18 cellular contexts compared by ENCODE assay signal in the genomic region with DNA sequence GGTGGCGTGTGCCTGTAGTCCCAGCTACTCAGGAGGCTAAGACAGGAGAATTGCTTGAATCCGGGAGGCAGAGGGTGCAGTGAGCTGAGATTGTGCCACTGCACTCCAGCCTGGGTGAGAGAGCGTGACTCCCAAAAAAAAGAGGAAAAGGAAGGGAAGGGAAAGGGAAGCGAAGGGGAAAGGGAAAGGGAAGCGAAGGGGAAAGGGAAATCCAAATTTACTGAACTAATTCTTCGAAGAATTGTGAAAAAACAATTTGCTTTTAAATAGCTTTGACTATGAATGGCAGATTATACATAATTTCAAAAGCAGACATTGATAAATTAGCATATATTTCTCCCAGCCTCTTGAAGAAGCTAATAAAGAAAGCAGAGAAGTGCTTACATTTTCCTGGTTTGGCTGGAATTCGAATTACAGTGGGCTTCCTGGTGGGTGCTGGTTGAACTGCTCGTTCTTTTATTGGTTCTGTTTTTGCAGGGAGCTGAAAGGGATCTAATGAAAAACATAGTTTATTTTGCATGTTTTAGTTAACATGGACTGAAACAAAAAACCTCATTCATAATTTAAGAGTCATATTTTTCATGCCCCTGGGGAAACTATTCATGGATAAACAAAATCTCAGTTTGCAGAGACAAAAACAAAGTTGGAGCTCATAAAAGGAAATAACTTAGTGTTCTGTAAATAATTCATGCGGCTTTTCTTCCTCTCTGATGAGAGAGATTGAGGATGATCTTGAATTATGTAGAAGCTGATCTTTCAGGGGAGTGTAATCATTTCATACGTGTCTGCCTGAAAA.
DNase-seq lines count a peak whose midpoint lies in the region; ATAC-seq and TF ChIP-seq lines count a peak whose summit lies in the region.
"Had no signal": no experiment of that assay in that cellular context is flagged by ENCODE, and none has a peak within 500 bp of the region (broad histone marks: within the 10 kb centered on the region; RNA-seq: fewer than 3 reads in every experiment).

No MANE protein-coding gene starts in this region.

- intact Hi-C loops in Right ventricle myocardium inferior (cut with DNase I): loop anchor here (5.0 kb wide), 1 partner anchor 62 kb away; no protein-coding TSS in a partner anchor
- intact Hi-C loops in uterus (cut with DNase I; ENCODE audit: low total_unique reads): no loop called here

- peak overlapping the region; percentile 9 to 29 for H3K27ac ChIP-seq in right atrium auricular region
- peak overlapping the region; percentile 6 to 49 for H3K27ac ChIP-seq in uterus
- H3K27ac ChIP-seq: neutrophil had no signal

- H3K27me3 ChIP-seq in right atrium auricular region: no peaks in the 10 kb centered on the region
- H3K27me3 ChIP-seq in uterus: no peaks in the 10 kb centered on the region
- H3K27me3 ChIP-seq: neutrophil had no signal

- DNase-seq in right atrium auricular region (ENCODE audit: low spot score) (no peak), Right ventricle myocardium inferior (ENCODE audit: missing footprints) (no peak), dedifferentiated amniotic fluid mesenchymal stem cell (ENCODE audit: extremely low spot score) (peak; percentile 48), mesothelial cell of epicardium (ENCODE audit: low spot score in 2 of 2, unreplicated experiment in 2 of 2) (no peak), uterus (no peak), GOT3 (lab: John Stamatoyannopoulos, UW) (no peak), NCI-H2196 treated with DMSO at 0.1 percent for 48 hours (lab: John Stamatoyannopoulos, UW; ENCODE audit: unreplicated experiment) (no peak), GM03348 (ENCODE audit: low spot score) (no peak)
- DNase-seq: amniotic stem cell, foreskin fibroblast, GDM1, mesendoderm, NCI-H2029 treated with DMSO at 0.1 percent for 48 hours, NCI-H748 treated with DMSO at 0.1 percent for 48 hours, SW 1271 had no signal

- peaks cover 24% of the 10 kb centered on the region for H3K4me1 Mint-ChIP-seq in mesothelial cell of epicardium

- no peak for ATAC-seq in Right ventricle myocardium inferior
- ATAC-seq: Panc1 had no signal

- no peak overlapping the region for H3K4me3 Mint-ChIP-seq in mesothelial cell of epicardium

- H3K4me3 ChIP-seq in right atrium auricular region (no peak overlapping the region), uterus (no peak overlapping the region)

- H3K4me1 ChIP-seq in right atrium auricular region (peaks cover 0 to 31% of the 10 kb centered on the region in 2 donors), uterus (peaks cover 0 to 10% of the 10 kb centered on the region in 2 donors)

- no peaks in the 10 kb centered on the region for H3K27me3 Mint-ChIP-seq in mesothelial cell of epicardium (ENCODE audit: low read depth)

- H3K36me3 ChIP-seq in right atrium auricular region: peaks cover 28% of the 10 kb centered on the region
- no peaks in the 10 kb centered on the region for H3K36me3 ChIP-seq in uterus
- H3K36me3 ChIP-seq: neutrophil had no signal

- H3K27ac Mint-ChIP-seq in mesothelial cell of epicardium: peak overlapping the region; percentile 45
- H3K27ac Mint-ChIP-seq: activated T-helper 2 cell treated with anti-CD3 and anti-CD28 coated beads, Interferon-gamma antibody, Interleukin-2, Interleukin-4, amounts not matched to agents 10 μg/mL and 5 μg/mL and 100 μg/mL, durations not matched to agents 14 hours and 24 hours and 36 hours had no signal

- no peak for TF ChIP-seq CTCF in right atrium auricular region (IDR thresholded peaks at IDR 0.05)
- TF ChIP-seq CTCF in mesothelial cell of epicardium (IDR thresholded peaks at IDR 0.05; ENCODE audit: unreplicated experiment): no peak
- no peak for TF ChIP-seq CTCF in uterus (IDR thresholded peaks at IDR 0.05)

- H3K9me3 Mint-ChIP-seq in mesothelial cell of epicardium: peaks cover 6% of the 10 kb centered on the region
- H3K9me3 Mint-ChIP-seq: activated T-helper 2 cell treated with anti-CD3 and anti-CD28 coated beads, Interferon-gamma antibody, Interleukin-2, Interleukin-4, amounts not matched to agents 10 μg/mL and 5 μg/mL and 100 μg/mL, durations not matched to agents 14 hours and 24 hours and 36 hours had no signal

- H3K36me3 Mint-ChIP-seq in mesothelial cell of epicardium: peaks cover 19% of the 10 kb centered on the region

- TF ChIP-seq POLR2A in uterus (IDR thresholded peaks at IDR 0.05): no peak

- H3K9me3 ChIP-seq in right atrium auricular region (no peaks in the 10 kb centered on the region), uterus (no peaks in the 10 kb centered on the region)
- H3K9me3 ChIP-seq: neutrophil had no signal
